Comparison of ENCODE assay signal across 8 cellular contexts in genomic region chr7:111561659-111561908, GRCh38. TPM values are rescaled to one million over a fixed set of nuclear protein-coding genes. Genes with fewer than 3 reads are reported as not detected.
DNase-seq lines count a peak whose midpoint lies in the region; ATAC-seq, FAIRE-seq and TF ChIP-seq lines count a peak whose summit lies in the region.

No MANE protein-coding gene starts in this region.

- H2BK120ac ChIP-seq in mesenchymal stem cell (ENCODE audit: low read depth, low read length), result no peak overlapping the region

- TF ChIP-seq CTCF in A549 (IDR thresholded peaks at IDR 0.05) (no peak), astrocyte of the spinal cord (IDR thresholded peaks at IDR 0.05; ENCODE audit: low read depth, low read length) (no peak)

- H3K23ac ChIP-seq in mesenchymal stem cell (ENCODE audit: low read length in 2 of 2), result no peak overlapping the region

- H3K4ac ChIP-seq in mesenchymal stem cell (ENCODE audit: low read depth in 1 of 2, low read length in 2 of 2), result no peak overlapping the region

- ATAC-seq in A549, result peak; percentile 40 to 49; a peak in 5 of 6 replicates
- ATAC-seq in HG03342 (IDR thresholded peaks at IDR 0.05; ENCODE audit: unreplicated experiment), result peak; percentile 4
- ATAC-seq in HG02798 (IDR thresholded peaks at IDR 0.05; ENCODE audit: poor library complexity, unreplicated experiment), result no peak

- peak overlapping the region; percentile 88 for H3K9ac ChIP-seq in mesenchymal stem cell (ENCODE audit: low read length)

- H3K79me1 ChIP-seq in mesenchymal stem cell (replicated peaks; ENCODE audit: low read length, poor library complexity, severe bottlenecking), result peaks cover 4% of the 10 kb centered on the region

- no peak overlapping the region for H2BK12ac ChIP-seq in mesenchymal stem cell (ENCODE audit: low read length in 2 of 2)

- TF ChIP-seq RAD21 in A549 (conservative IDR thresholded peaks at IDR 0.05 in 1 of 2, IDR thresholded peaks at IDR 0.05 in 1 of 2), result no peak

- H4K8ac ChIP-seq in mesenchymal stem cell (ENCODE audit: low read length), result no peak overlapping the region

- peak overlapping the region; percentile 18 to 89 for H3K18ac ChIP-seq in mesenchymal stem cell (ENCODE audit: low read depth in 1 of 2, low read length in 2 of 2)

- no peak overlapping the region for H3K14ac ChIP-seq in mesenchymal stem cell (ENCODE audit: low read length in 2 of 2)

- POLR2A ChIA-PET in A549 (lab: Yijun Ruan, JAX), result interaction anchor here (1.5 to 2.0 kb wide), 2 partner anchors 45 to 63 kb away, joined by 8 to 14 read pairs; no protein-coding TSS in a partner anchor

- no peak for FAIRE-seq in A549 (lab: Jason Lieb, UNC)

- TF ChIP-seq POLR2A in A549 (IDR thresholded peaks at IDR 0.05; ENCODE audit: low read length), result no peak

- H3K27ac ChIP-seq in A549, result peak overlapping the region; percentile 88 to 99
- H3K27ac ChIP-seq in mesenchymal stem cell (ENCODE audit: low read length, poor library complexity, severe bottlenecking), result peak overlapping the region; percentile 30
- H3K27ac ChIP-seq in urinary bladder (ENCODE audit: low read depth), result no peak overlapping the region

- peaks cover 0 to 16% of the 10 kb centered on the region in 2 experiments for H3K36me3 ChIP-seq in mesenchymal stem cell (ENCODE audit: control insufficient read depth in 1 of 2, insufficient read depth in 2 of 2, low read depth in 1 of 2, low read length in 2 of 2)
- H3K36me3 ChIP-seq in urinary bladder (ENCODE audit: insufficient read depth), result no peaks in the 10 kb centered on the region

- H3K4me2 ChIP-seq in A549 (peak overlapping the region; percentile 78), mesenchymal stem cell (ENCODE audit: low read length, poor library complexity, severe bottlenecking) (peak overlapping the region; percentile 92)

- no peaks in the 10 kb centered on the region for H3K27me3 ChIP-seq in mesenchymal stem cell (ENCODE audit: control insufficient read depth in 1 of 2, insufficient read depth in 1 of 2, low read length in 2 of 2)

- no peak overlapping the region for H2BK5ac ChIP-seq in mesenchymal stem cell (ENCODE audit: low read depth, low read length, poor library complexity, severe bottlenecking)

- in situ Hi-C loops in astrocyte of the spinal cord (cut with HindIII; ENCODE audit: low sequenced_read_pairs), result no loop called here

- peak overlapping the region; percentile 65 for H3K4me3 ChIP-seq in A549
- H3K4me3 ChIP-seq in astrocyte of the spinal cord (ENCODE audit: low read depth, low read length), result peak overlapping the region; percentile 63
- H3K4me3 ChIP-seq in mesenchymal stem cell (ENCODE audit: insufficient read depth in 1 of 2, low read depth in 1 of 2, low read length in 2 of 2), result peak overlapping the region; percentile 81 to 84
- H3K4me3 ChIP-seq in urinary bladder (ENCODE audit: low read depth, low read length), result peak overlapping the region; percentile 77

- DNase-seq in A549 (ENCODE audit: low read depth in 1 of 2, low spot score in 1 of 2) (no peak), astrocyte of the spinal cord (ENCODE audit: low read depth, low spot score) (no peak), mesenchymal stem cell (no peak), germinal center (ENCODE audit: low spot score) (no peak), hippocampal formation (lab: John Stamatoyannopoulos, UW) (no peak)

- H3K9me3 ChIP-seq in A549 (no peaks in the 10 kb centered on the region), mesenchymal stem cell (ENCODE audit: control insufficient read depth, low read length) (no peaks in the 10 kb centered on the region)

- no peak for TF ChIP-seq EP300 in A549 (IDR thresholded peaks at IDR 0.05)

- peak overlapping the region; percentile 54 for H2AK5ac ChIP-seq in mesenchymal stem cell (ENCODE audit: low read length, severe bottlenecking)

- WGBS in A549 (ENCODE audit: missing lambda C conversion rate), result 13% methylated on average over 8 of the region's 8 CpGs
- WGBS in mesenchymal stem cell, result 21% methylated on average over 7 of the region's 8 CpGs
- 17% methylated on average over 8 of the region's 8 CpGs for WGBS in urinary bladder

- no peak overlapping the region for H2BK15ac ChIP-seq in mesenchymal stem cell (ENCODE audit: low read depth, poor library complexity, severe bottlenecking)

- CTCF ChIA-PET in A549 (lab: Yijun Ruan, JAX), result interaction anchor here (0.7 to 2.6 kb wide), 4 partner anchors 12 to 485 kb away, joined by 3 to 9 read pairs (median 3); no protein-coding TSS in a partner anchor

- H2AFZ ChIP-seq in mesenchymal stem cell (ENCODE audit: low read depth, low read length), result peak overlapping the region; percentile 54

- H3K4me1 ChIP-seq in A549 (peaks cover 26% of the 10 kb centered on the region), mesenchymal stem cell (ENCODE audit: control insufficient read depth, insufficient read depth, low read depth, low read length) (peaks cover 3% of the 10 kb centered on the region), urinary bladder (ENCODE audit: insufficient read depth) (no peaks in the 10 kb centered on the region)

- H4K91ac ChIP-seq in mesenchymal stem cell (ENCODE audit: low read length), result peak overlapping the region; percentile 34

TF ChIP-seq in A549, 52 proteins besides CTCF, POLR2A, EP300 and RAD21:
- TF ChIP-seq JUNB (IDR thresholded peaks at IDR 0.05) (0 out of 2 replicates have a peak, but pooled peaks have one; percentile 6), TFCP2L1 (CRISPR knock-in tag; IDR thresholded peaks at IDR 0.05) (no peak), FOSB (CRISPR knock-in tag; IDR thresholded peaks at IDR 0.05) (no peak), E2F6 (IDR thresholded peaks at IDR 0.05; ENCODE audit: borderline replicate concordance, low read depth) (no peak), FOXS1 (CRISPR knock-in tag; IDR thresholded peaks at IDR 0.05) (no peak), CBX2 (IDR thresholded peaks at IDR 0.05; ENCODE audit: borderline replicate concordance, low read depth) (no peak), ATOH8 (CRISPR knock-in tag; IDR thresholded peaks at IDR 0.05; ENCODE audit: low read depth) (no peak), RCOR1 (IDR thresholded peaks at IDR 0.05; ENCODE audit: low read depth, low read length) (no peak)

RNA-seq across cellular contexts. Expression of gene IMMP2L, which starts 0.7 kb away (rescaled TPM):
- polyA plus RNA-seq in A549 (2011; rRNA removed) (18.8 and 23.8 TPM in 2 replicates), A549 (2017; fragmentation: RNase III; extraction: RNeasy Plus Mini Kit Qiagen cat#74134 plus additional on column Dnase treatment) (10.6 to 16.8 TPM (median 16.1 TPM) in 3 replicates), urinary bladder (22.4 TPM)
- 6.8 and 13.5 TPM in 2 replicates for polyA plus RNA-seq in A549 (2012; cell fraction: cytosol; rRNA removed)
- polyA plus RNA-seq in A549 (2012; cell fraction: nucleus; rRNA removed), result 2.5 and 4.4 TPM in 2 replicates
- polyA minus RNA-seq in A549 (2011; rRNA and poly(A)+ RNA removed), result 15.4 and 25.0 TPM in 2 replicates
- 5.8 TPM for polyA plus RNA-seq in mesenchymal stem cell (2013, experiment 1 of 2)
- polyA plus RNA-seq in mesenchymal stem cell (2013, experiment 2 of 2), result 4.8 TPM
- 26.2 TPM for total RNA-seq in urinary bladder
